In the genomic region with DNA sequence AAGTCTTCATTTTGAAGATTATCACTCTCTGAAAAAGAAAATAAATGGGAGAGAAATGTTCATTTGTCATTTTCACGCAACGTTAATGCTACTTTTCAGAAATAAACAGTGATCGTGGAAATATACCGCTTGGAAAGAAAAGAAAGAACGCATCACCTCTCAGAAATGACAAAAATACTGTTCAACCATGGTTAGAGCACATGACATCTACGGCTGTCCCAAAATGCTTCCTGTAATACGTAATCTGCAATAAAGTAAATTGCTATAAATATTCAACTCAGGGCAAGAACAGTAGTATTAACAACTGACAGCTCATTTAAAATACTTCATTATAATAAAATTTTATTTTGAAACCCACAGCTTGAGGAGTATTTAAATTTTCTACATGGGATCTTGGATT, we compare ENCODE assay signal across 18 cellular contexts. TPM values are rescaled to one million over a fixed set of nuclear protein-coding genes. Genes with fewer than 3 reads are reported as not detected.
DNase-seq lines count a peak whose midpoint lies in the region; ATAC-seq and TF ChIP-seq lines count a peak whose summit lies in the region.
"Had no signal": no experiment of that assay in that cellular context is flagged by ENCODE, and none has a peak within 500 bp of the region (broad histone marks: within the 10 kb centered on the region; RNA-seq: fewer than 3 reads in every experiment).

No MANE protein-coding gene starts in this region.

- intact Hi-C loops in left ventricle myocardium inferior (cut with micrococcal nuclease) (no loop called here), Right ventricle myocardium inferior (cut with DNase I) (no loop called here), esophagus squamous epithelium (cut with DNase I) (no loop called here), sigmoid colon (cut with DNase I) (no loop called here)

- no peak overlapping the region for H3K23ac ChIP-seq in mesenchymal stem cell (ENCODE audit: low read length in 2 of 2)

- H3K79me1 ChIP-seq in mesenchymal stem cell (replicated peaks; ENCODE audit: low read length, poor library complexity, severe bottlenecking), result no peaks in the 10 kb centered on the region

- peak in 3 of 4 donors; percentile 28 to 97 (median 42) for TF ChIP-seq EP300 in sigmoid colon (IDR thresholded peaks at IDR 0.05)

- H4K8ac ChIP-seq in mesenchymal stem cell (ENCODE audit: low read length), result no peak overlapping the region

- H3K27me3 ChIP-seq in left ventricle myocardium inferior (ENCODE audit: low read depth) (no peaks in the 10 kb centered on the region), esophagus squamous epithelium (no peaks in the 10 kb centered on the region), sigmoid colon (no peaks in the 10 kb centered on the region), mesenchymal stem cell (ENCODE audit: control insufficient read depth in 1 of 2, insufficient read depth in 1 of 2, low read length in 2 of 2) (no peaks in the 10 kb centered on the region)
- H3K27me3 ChIP-seq: MG63, Peyer's patch had no signal

- H3K18ac ChIP-seq in mesenchymal stem cell (ENCODE audit: low read depth in 1 of 2, low read length in 2 of 2), result no peak overlapping the region

- H4K91ac ChIP-seq in mesenchymal stem cell (ENCODE audit: low read length), result no peak overlapping the region

- H3K36me3 ChIP-seq in left ventricle myocardium inferior, result peaks cover 6% of the 10 kb centered on the region
- H3K36me3 ChIP-seq in esophagus squamous epithelium, result peaks cover 0 to 33% (median 5%) of the 10 kb centered on the region in 3 donors
- peaks cover 0 to 4% (median 0%) of the 10 kb centered on the region in 4 donors for H3K36me3 ChIP-seq in sigmoid colon
- peaks cover 17 to 24% of the 10 kb centered on the region in 2 experiments for H3K36me3 ChIP-seq in mesenchymal stem cell (ENCODE audit: control insufficient read depth in 1 of 2, insufficient read depth in 2 of 2, low read depth in 1 of 2, low read length in 2 of 2)
- H3K36me3 ChIP-seq: Peyer's patch had no signal

- H3K4me1 ChIP-seq in left ventricle myocardium inferior, result peaks cover 97% of the 10 kb centered on the region
- H3K4me1 ChIP-seq in esophagus squamous epithelium, result peaks cover 0 to 88% (median 12%) of the 10 kb centered on the region in 3 donors
- peaks cover 0 to 93% (median 85%) of the 10 kb centered on the region in 4 donors for H3K4me1 ChIP-seq in sigmoid colon
- H3K4me1 ChIP-seq in mesenchymal stem cell (ENCODE audit: control insufficient read depth, insufficient read depth, low read depth, low read length), result peaks cover 19% of the 10 kb centered on the region

- no peak overlapping the region for H3K4ac ChIP-seq in mesenchymal stem cell (ENCODE audit: low read depth in 1 of 2, low read length in 2 of 2)

- DNase-seq in left ventricle myocardium inferior, result no peak
- no peak for DNase-seq in Right ventricle myocardium inferior (ENCODE audit: missing footprints)
- DNase-seq in esophagus squamous epithelium (lab: John Stamatoyannopoulos, UW), result no peak
- no peak for DNase-seq in sigmoid colon
- no peak for DNase-seq in MV-4-11 (lab: John Stamatoyannopoulos, UW)
- no peak for DNase-seq in dedifferentiated amniotic fluid mesenchymal stem cell (ENCODE audit: extremely low spot score)
- DNase-seq in mesenchymal stem cell, result no peak
- DNase-seq: DMS79 treated with DMSO at 0.1 percent for 48 hours; MG63; NCI-H1105; NCI-H2081; NCI-H446 treated with DMSO at 0.1 percent for 48 hours; NCI-H748 treated with DMSO at 0.1 percent for 48 hours; NK-92 treated with Interleukin-12 subunit alpha and Interleukin-12 subunit beta, amount 100 ng/mL, for 24 hours had no signal

- no peak overlapping the region for H2BK120ac ChIP-seq in mesenchymal stem cell (ENCODE audit: low read depth, low read length)

- ATAC-seq in Right ventricle myocardium inferior (no peak), HG02763 (IDR thresholded peaks at IDR 0.05; ENCODE audit: unreplicated experiment) (no peak)

- no peaks in the 10 kb centered on the region for H3K9me3 ChIP-seq in left ventricle myocardium inferior (replicated peaks)
- no peaks in the 10 kb centered on the region for H3K9me3 ChIP-seq in esophagus squamous epithelium
- no peaks in the 10 kb centered on the region for H3K9me3 ChIP-seq in sigmoid colon
- no peaks in the 10 kb centered on the region for H3K9me3 ChIP-seq in mesenchymal stem cell (ENCODE audit: control insufficient read depth, low read length)
- H3K9me3 ChIP-seq: MG63, Peyer's patch had no signal

- WGBS in esophagus squamous epithelium, 2 donors, result 72% methylated on average over 7 of the region's 7 CpGs
- WGBS in sigmoid colon, 2 donors, result 76 to 85% methylated on average over 7 of the region's 7 CpGs
- WGBS in mesenchymal stem cell, result 91% methylated on average over 5 of the region's 7 CpGs

- no peak overlapping the region for H2AFZ ChIP-seq in mesenchymal stem cell (ENCODE audit: low read depth, low read length)

- H3K27ac ChIP-seq in left ventricle myocardium inferior (replicated peaks) (peak overlapping the region; percentile 75), esophagus squamous epithelium (peak overlapping the region in 3 of 4 donors; percentile 24 to 64 (median 42)), sigmoid colon (peak overlapping the region; percentile 71 to 91 (median 84)), mesenchymal stem cell (ENCODE audit: low read length, poor library complexity, severe bottlenecking) (no peak overlapping the region)
- H3K27ac ChIP-seq: C4-2B, Peyer's patch, SK-N-MC had no signal

- no peak for TF ChIP-seq POLR2A in esophagus squamous epithelium (IDR thresholded peaks at IDR 0.05)
- TF ChIP-seq POLR2A in sigmoid colon (IDR thresholded peaks at IDR 0.05), result no peak

- H3K4me3 ChIP-seq in left ventricle myocardium inferior (peak overlapping the region; percentile 11), esophagus squamous epithelium (no peak overlapping the region), sigmoid colon (no peak overlapping the region), mesenchymal stem cell (ENCODE audit: insufficient read depth in 1 of 2, low read depth in 1 of 2, low read length in 2 of 2) (no peak overlapping the region)
- H3K4me3 ChIP-seq: MG63, Peyer's patch, SK-N-MC had no signal

- H3K14ac ChIP-seq in mesenchymal stem cell (ENCODE audit: low read length in 2 of 2), result no peak overlapping the region

- no peak overlapping the region for H3K4me2 ChIP-seq in mesenchymal stem cell (ENCODE audit: low read length, poor library complexity, severe bottlenecking)

- no peak overlapping the region for H3K9ac ChIP-seq in mesenchymal stem cell (ENCODE audit: low read length)

- TF ChIP-seq CTCF in left ventricle myocardium inferior (IDR thresholded peaks at IDR 0.05; ENCODE audit: borderline replicate concordance) (no peak), esophagus squamous epithelium (IDR thresholded peaks at IDR 0.05) (no peak), sigmoid colon (IDR thresholded peaks at IDR 0.05) (no peak)

- H2BK15ac ChIP-seq in mesenchymal stem cell (ENCODE audit: low read depth, poor library complexity, severe bottlenecking), result no peak overlapping the region

- no peak overlapping the region for H2AK5ac ChIP-seq in mesenchymal stem cell (ENCODE audit: low read length, severe bottlenecking)

- H2BK5ac ChIP-seq in mesenchymal stem cell (ENCODE audit: low read depth, low read length, poor library complexity, severe bottlenecking), result no peak overlapping the region

- H2BK12ac ChIP-seq in mesenchymal stem cell (ENCODE audit: low read length in 2 of 2), result no peak overlapping the region

RNA-seq across cellular contexts. Expression of gene LATS2, which starts 15.2 kb away (rescaled TPM):
- 20.2 TPM for total RNA-seq in left ventricle myocardium inferior
- 23.7 TPM for total RNA-seq in Right ventricle myocardium inferior
- total RNA-seq in esophagus squamous epithelium, result 10 to 100 TPM in 2 of 4 donors, 1 to 10 TPM in 2; 7.7 to 18.9 (median 10.7) TPM
- 10 to 100 TPM; 21.8 to 45.5 (median 28.2) TPM for total RNA-seq in sigmoid colon
- polyA plus RNA-seq in sigmoid colon, result 1 to 10 TPM; 3.7 to 4.6 (median 4.2) TPM
- 23.0 TPM for polyA plus RNA-seq in mesenchymal stem cell (2013, experiment 1 of 2)
- polyA plus RNA-seq in mesenchymal stem cell (2013, experiment 2 of 2), result 23.1 TPM
